1 cellular context compared by ENCODE assay signal in the genomic region with DNA sequence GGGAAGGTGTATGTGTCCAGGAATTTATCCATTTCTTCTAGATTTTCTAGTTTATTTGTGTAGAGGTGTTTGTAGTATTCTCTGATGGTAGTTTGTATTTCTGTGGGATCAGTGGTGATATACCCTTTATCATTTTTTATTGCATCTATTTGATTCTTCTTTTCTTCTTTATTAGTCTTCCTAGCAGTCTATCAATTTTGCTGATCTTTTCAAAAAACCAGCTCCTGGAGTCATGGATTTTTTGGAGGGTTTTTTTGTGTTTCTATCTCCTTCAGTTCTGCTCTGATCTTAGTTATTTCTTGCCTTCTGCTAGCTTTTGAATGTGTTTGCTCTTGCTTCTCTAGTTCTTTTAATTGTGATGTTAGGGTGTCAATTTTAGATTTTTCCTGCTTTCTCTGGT. TPM values are rescaled to one million over a fixed set of nuclear protein-coding genes. Genes with fewer than 3 reads are reported as not detected.
"Had no signal": no experiment of that assay in that cellular context is flagged by ENCODE, and none has a peak within 500 bp of the region (broad histone marks: within the 10 kb centered on the region; RNA-seq: fewer than 3 reads in every experiment).

No MANE protein-coding gene starts in this region.

RNA-seq across cellular contexts. Expression of a gene that starts 29.4 kb away (rescaled TPM):
- total RNA-seq: G401 had no signal
